In the genomic region with DNA sequence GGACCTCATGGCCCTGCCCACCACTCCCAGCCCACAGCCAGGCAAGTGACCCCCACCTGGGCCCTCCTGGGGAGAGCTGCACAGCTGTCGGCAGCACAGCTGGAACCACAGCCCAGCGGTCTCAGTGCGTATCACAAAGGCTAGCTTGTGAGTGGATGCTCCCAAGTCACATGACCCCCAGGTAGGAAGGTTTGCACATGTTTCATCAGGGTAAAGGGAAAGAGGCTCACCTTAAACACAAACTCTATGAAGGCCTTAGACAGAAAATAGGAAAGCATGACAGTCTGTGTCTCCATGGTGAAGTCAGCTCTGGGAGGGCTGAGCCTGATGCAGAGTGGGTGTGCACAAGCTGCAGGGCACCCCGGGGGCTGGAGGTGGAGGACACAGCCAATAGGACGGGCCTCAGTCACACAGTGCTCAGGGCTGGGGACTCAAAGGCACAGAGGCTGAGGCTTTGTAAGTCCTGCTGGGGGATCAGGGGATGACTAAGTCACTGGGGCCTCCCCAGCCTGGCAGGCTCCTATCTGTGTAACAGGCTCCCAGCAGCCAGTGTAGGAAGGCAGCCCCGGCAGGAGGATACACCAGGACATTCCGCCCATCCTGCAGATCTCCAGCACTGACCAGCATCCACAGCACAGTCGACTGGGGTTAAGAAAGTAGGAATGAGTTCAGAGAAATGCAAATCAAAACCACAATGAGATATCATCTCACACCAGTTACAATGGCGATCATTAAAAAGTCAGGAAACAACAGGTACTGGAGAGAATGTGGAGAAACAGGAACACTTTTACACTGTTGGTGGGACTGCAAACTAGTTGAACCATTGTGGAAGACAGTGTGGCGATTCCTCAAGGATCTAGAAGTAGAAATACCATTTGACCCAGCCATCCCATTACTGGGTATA, we compare ENCODE assay signal across 19 cellular contexts. TPM values are rescaled to one million over a fixed set of nuclear protein-coding genes. Genes with fewer than 3 reads are reported as not detected.
DNase-seq lines count a peak whose midpoint lies in the region; ATAC-seq, FAIRE-seq and TF ChIP-seq lines count a peak whose summit lies in the region.
"Had no signal": no experiment of that assay in that cellular context is flagged by ENCODE, and none has a peak within 500 bp of the region (broad histone marks: within the 10 kb centered on the region; RNA-seq: fewer than 3 reads in every experiment).

No MANE protein-coding gene starts in this region.

- TF ChIP-seq CTCF in A549 (IDR thresholded peaks at IDR 0.05) (no peak), HFFc6 (IDR thresholded peaks at IDR 0.05) (no peak), astrocyte of the spinal cord (IDR thresholded peaks at IDR 0.05; ENCODE audit: low read depth, low read length) (no peak)

- peak overlapping the region; percentile 91 to 96 for H3K27ac ChIP-seq in A549
- no peak overlapping the region for H3K27ac ChIP-seq in CD4-positive, alpha-beta memory T cell (ENCODE audit: low read depth, low read length)
- H3K27ac ChIP-seq: pancreas, Peyer's patch, uterus had no signal

- FAIRE-seq in A549 (lab: Jason Lieb, UNC): no peak
- FAIRE-seq: GM12891, pancreas had no signal

- peaks cover 3% of the 10 kb centered on the region for H3K27me3 Mint-ChIP-seq in HFFc6 (ENCODE audit: insufficient read depth)
- H3K27me3 Mint-ChIP-seq in CD4-positive, alpha-beta memory T cell: peaks cover 1 to 2% of the 10 kb centered on the region in 2 donors

- no peak for TF ChIP-seq POLR2A in A549 (IDR thresholded peaks at IDR 0.05; ENCODE audit: low read length)

- CTCF ChIA-PET in A549 (lab: Yijun Ruan, JAX): interaction anchor here (1.4 to 2.8 kb wide), 3 partner anchors 13 to 148 kb away, joined by 6 to 12 read pairs (median 9); no protein-coding TSS in a partner anchor
- CTCF ChIA-PET in CD4-positive, alpha-beta memory T cell (lab: Charles Lee; ENCODE audit: partially characterized antibody): no interaction called here

- H3K9me3 ChIP-seq in A549: no peaks in the 10 kb centered on the region
- no peaks in the 10 kb centered on the region for H3K9me3 ChIP-seq in CD4-positive, alpha-beta memory T cell (ENCODE audit: control insufficient read depth in 1 of 2, low read length in 2 of 2)
- H3K9me3 ChIP-seq: HAP-1, pancreas, Peyer's patch, uterus had no signal

- WGBS in A549 (ENCODE audit: missing lambda C conversion rate): 61% methylated on average over 8 of the region's 10 CpGs

- DNase-seq in A549 (ENCODE audit: low read depth in 1 of 2, low spot score in 1 of 2) (no peak), HFFc6 (peak; percentile 30), astrocyte of the spinal cord (ENCODE audit: low read depth, low spot score) (peak; percentile 46), iPS-NIHi11 (ENCODE audit: low spot score) (peak; percentile 26)
- no peak for DNase-seq in CD4-positive, alpha-beta memory T cell
- no peak for DNase-seq in stimulated activated CD4-positive, alpha-beta T cell treated with anti-CD3 and anti-CD28 coated beads, Interleukin-12 subunit alpha, Interleukin-12 subunit beta, amount 100 ng/mL, for 4 hours
- DNase-seq: activated CD4-positive, alpha-beta memory T cell treated with anti-CD3 and anti-CD28 coated beads for 36 hours; activated effector memory CD4-positive, alpha-beta T cell treated with anti-CD3 and anti-CD28 coated beads, Interleukin-2, amount 50 U/mL, for 16 hours; caudate nucleus; DMS79; midbrain; Peyer's patch; T-helper 2 cell; uterus had no signal

- intact Hi-C loops in CD4-positive, alpha-beta memory T cell (cut with micrococcal nuclease): no loop called here

- no peak for TF ChIP-seq RAD21 in A549 (conservative IDR thresholded peaks at IDR 0.05 in 1 of 2, IDR thresholded peaks at IDR 0.05 in 1 of 2)

- H3K4me2 ChIP-seq in A549: peak overlapping the region; percentile 88

- no peaks in the 10 kb centered on the region for H3K9me3 Mint-ChIP-seq in HFFc6
- no peaks in the 10 kb centered on the region for H3K9me3 Mint-ChIP-seq in CD4-positive, alpha-beta memory T cell
- H3K9me3 Mint-ChIP-seq: activated CD4-positive, alpha-beta memory T cell treated with anti-CD3 and anti-CD28 coated beads for 36 hours had no signal

- H3K4me1 ChIP-seq in A549: peaks cover 23% of the 10 kb centered on the region
- H3K4me1 ChIP-seq in CD4-positive, alpha-beta memory T cell (ENCODE audit: insufficient read depth, low read length): no peaks in the 10 kb centered on the region
- H3K4me1 ChIP-seq: pancreas, Peyer's patch, uterus had no signal

- in situ Hi-C loops in astrocyte of the spinal cord (cut with HindIII; ENCODE audit: low sequenced_read_pairs): no loop called here

- H3K4me3 Mint-ChIP-seq in HFFc6: no peak overlapping the region
- no peak overlapping the region for H3K4me3 Mint-ChIP-seq in CD4-positive, alpha-beta memory T cell
- H3K4me3 Mint-ChIP-seq: activated CD4-positive, alpha-beta memory T cell treated with anti-CD3 and anti-CD28 coated beads for 36 hours had no signal

- peak; percentile 58 to 64 for ATAC-seq in A549
- no peak for ATAC-seq in GM18517 (IDR thresholded peaks at IDR 0.05; ENCODE audit: unreplicated experiment)
- ATAC-seq in GM21381 (IDR thresholded peaks at IDR 0.05; ENCODE audit: unreplicated experiment): no peak
- ATAC-seq: pancreas had no signal

- H3K27ac Mint-ChIP-seq in HFFc6: peak overlapping the region; percentile 78
- no peak overlapping the region for H3K27ac Mint-ChIP-seq in CD4-positive, alpha-beta memory T cell
- H3K27ac Mint-ChIP-seq: activated CD4-positive, alpha-beta memory T cell treated with anti-CD3 and anti-CD28 coated beads for 36 hours had no signal

- H3K36me3 Mint-ChIP-seq in HFFc6 (ENCODE audit: low read depth): no peaks in the 10 kb centered on the region
- no peaks in the 10 kb centered on the region for H3K36me3 Mint-ChIP-seq in CD4-positive, alpha-beta memory T cell
- H3K36me3 Mint-ChIP-seq: activated CD4-positive, alpha-beta memory T cell treated with anti-CD3 and anti-CD28 coated beads for 36 hours had no signal

- H3K4me1 Mint-ChIP-seq in HFFc6 (ENCODE audit: low read depth): peaks cover 21% of the 10 kb centered on the region
- H3K4me1 Mint-ChIP-seq in CD4-positive, alpha-beta memory T cell: peaks cover 0 to 2% (median 0%) of the 10 kb centered on the region in 4 donors

- no peak for TF ChIP-seq EP300 in A549 (IDR thresholded peaks at IDR 0.05)

- POLR2A ChIA-PET in A549 (lab: Yijun Ruan, JAX): interaction anchor here (1.1 kb wide), 2 partner anchors 13 to 30 kb away, joined by 4 to 6 read pairs; no protein-coding TSS in a partner anchor
- POLR2A ChIA-PET in CD4-positive, alpha-beta memory T cell (lab: Charles Lee; ENCODE audit: partially characterized antibody): no interaction called here

- H3K4me3 ChIP-seq in A549: no peak overlapping the region
- H3K4me3 ChIP-seq in astrocyte of the spinal cord (ENCODE audit: low read depth, low read length): no peak overlapping the region
- H3K4me3 ChIP-seq in CD4-positive, alpha-beta memory T cell (ENCODE audit: low read length in 2 of 2): no peak overlapping the region
- H3K4me3 ChIP-seq: HAP-1, pancreas, Peyer's patch, uterus had no signal

- H3K36me3 ChIP-seq in CD4-positive, alpha-beta memory T cell (ENCODE audit: insufficient read depth, low read length): no peaks in the 10 kb centered on the region
- H3K36me3 ChIP-seq: pancreas, Peyer's patch, uterus had no signal

- no peaks in the 10 kb centered on the region for H3K27me3 ChIP-seq in CD4-positive, alpha-beta memory T cell (ENCODE audit: insufficient read depth, low read length)
- H3K27me3 ChIP-seq: pancreas, Peyer's patch, uterus had no signal

TF ChIP-seq in A549, 52 proteins besides CTCF, POLR2A, EP300 and RAD21:
- TF ChIP-seq, protein P1, sequence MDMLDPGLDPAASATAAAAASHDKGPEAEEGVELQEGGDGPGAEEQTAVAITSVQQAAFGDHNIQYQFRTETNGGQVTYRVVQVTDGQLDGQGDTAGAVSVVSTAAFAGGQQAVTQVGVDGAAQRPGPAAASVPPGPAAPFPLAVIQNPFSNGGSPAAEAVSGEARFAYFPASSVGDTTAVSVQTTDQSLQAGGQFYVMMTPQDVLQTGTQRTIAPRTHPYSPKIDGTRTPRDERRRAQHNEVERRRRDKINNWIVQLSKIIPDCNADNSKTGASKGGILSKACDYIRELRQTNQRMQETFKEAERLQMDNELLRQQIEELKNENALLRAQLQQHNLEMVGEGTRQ (IDR thresholded peaks at IDR 0.05): peak; percentile 57
- TF ChIP-seq HOXA7 (CRISPR knock-in tag; IDR thresholded peaks at IDR 0.05): no peak

RNA-seq across cellular contexts. Expression of gene CELSR1, which starts 22.0 kb away (rescaled TPM):
- polyA plus RNA-seq in A549 (2011; rRNA removed) (15.3 and 19.4 TPM in 2 replicates), A549 (2017; fragmentation: RNase III; extraction: RNeasy Plus Mini Kit Qiagen cat#74134 plus additional on column Dnase treatment) (26.9 to 31.8 TPM (median 28.4 TPM) in 3 replicates)
- polyA plus RNA-seq in A549 (2012; cell fraction: cytosol; rRNA removed): 28.6 and 34.3 TPM in 2 replicates
- 65.9 and 84.5 TPM in 2 replicates for polyA plus RNA-seq in A549 (2012; cell fraction: nucleus; rRNA removed)
- polyA minus RNA-seq in A549 (2011; rRNA and poly(A)+ RNA removed): 40.5 and 50.8 TPM in 2 replicates
- 1 to 10 TPM; 4.7 to 8.2 (median 6.5) TPM for total RNA-seq in HFFc6 (2021; fragmentation: NEBNext Ultra II Directional; extraction: Animal tissue kit (Norgen Biotek cat#: 25700))
- total RNA-seq in CD4-positive, alpha-beta memory T cell: 1 to 10 TPM in 1 of 2 experiments, under 1 TPM in 1; 0.94 to 1.1 TPM
- under 1 TPM; 0.47 to 0.67 TPM for polyA plus RNA-seq in CD4-positive, alpha-beta memory T cell

Comparison
In these comparisons a context has a peak if more than half of its experiments do, and no peak if none do; other contexts are left out.
1. ATAC-seq: peak in A549 (2 of 2); none in GM18517 (single experiment) and GM21381 (single experiment).
2. DNase-seq: peak in HFFc6 (single experiment), astrocyte of the spinal cord (single experiment) and iPS-NIHi11 (single experiment); none in A549 (0 of 2), CD4-positive, alpha-beta memory T cell (0 of 5) and stimulated activated CD4-positive, alpha-beta T cell treated with anti-CD3 and anti-CD28 coated beads, Interleukin-12 subunit alpha, Interleukin-12 subunit beta, amount 100 ng/mL, for 4 hours (single experiment).